12 cellular contexts compared by ENCODE assay signal in genomic region chr3:48337536-48337935, GRCh38. TPM values are rescaled to one million over a fixed set of nuclear protein-coding genes. Genes with fewer than 3 reads are reported as not detected.
DNase-seq lines count a peak whose midpoint lies in the region; TF ChIP-seq lines count a peak whose summit lies in the region.
"Not testable (repeated sequence)": the region's sequence is repeated elsewhere in the genome, so short reads cannot be mapped to it uniquely, and the experiment has no call there.
"Had no signal": no experiment of that assay in that cellular context is flagged by ENCODE, and none has a peak within 500 bp of the region (broad histone marks: within the 10 kb centered on the region; RNA-seq: fewer than 3 reads in every experiment).

No MANE protein-coding gene starts in this region.

- H3K4me1 ChIP-seq in SJCRH30 = peaks cover 55% of the 10 kb centered on the region
- H3K4me1 ChIP-seq in fibroblast of lung (ENCODE audit: control insufficient read depth, extremely low read depth, insufficient read depth, low read length) = not testable (repeated sequence)

- H3K9me3 ChIP-seq in SJCRH30 (replicated peaks); fibroblast of lung (ENCODE audit: control insufficient read depth, insufficient read depth, low read depth, low read length): not testable (repeated sequence)

- H4K20me1 ChIP-seq in fibroblast of lung (ENCODE audit: control insufficient read depth, extremely low read depth, insufficient read depth, low read length) = not testable (repeated sequence)

- H3K4me3 ChIP-seq in SJCRH30; fibroblast of lung (replicated peaks in 1 of 4; ENCODE audit: control extremely low read depth in 1 of 4, insufficient read depth in 1 of 4, low read depth in 3 of 4, low read length in 4 of 4): not testable (repeated sequence)

- DNase-seq in HCEC 1CT (peak; percentile 37), M059J (ENCODE audit: low read depth) (peak; percentile 58), astrocyte of the hippocampus (ENCODE audit: low read depth, low spot score) (peak; percentile 16), fibroblast of lung (ENCODE audit: low read depth in 2 of 2) (peak; percentile 15 to 38), myocyte (ENCODE audit: low read depth) (peak; percentile 24)
- DNase-seq in SJCRH30 = not testable (repeated sequence)

- H3K4me2 ChIP-seq in fibroblast of lung (ENCODE audit: extremely low read depth, insufficient read depth, low read length) = not testable (repeated sequence)

- not testable (repeated sequence) for H3K9ac ChIP-seq in fibroblast of lung (ENCODE audit: insufficient read depth, low read length)

- H3K36me3 ChIP-seq in SJCRH30; fibroblast of lung (ENCODE audit: control insufficient read depth, insufficient read depth, low read length): not testable (repeated sequence)

- not testable (repeated sequence) for H2AFZ ChIP-seq in fibroblast of lung (ENCODE audit: low read length)

- H3K79me2 ChIP-seq in fibroblast of lung (ENCODE audit: control insufficient read depth, insufficient read depth, low read length) = not testable (repeated sequence)

- not testable (repeated sequence) for H3K27me3 ChIP-seq in SJCRH30; fibroblast of lung (ENCODE audit: control insufficient read depth, insufficient read depth, low read length)

- TF ChIP-seq CTCF in fibroblast of lung (conservative IDR thresholded peaks at IDR 0.05 in 1 of 2, IDR thresholded peaks at IDR 0.05 in 1 of 2; ENCODE audit: low read depth in 1 of 2, low read length in 2 of 2) = not testable (repeated sequence)

- H3K27ac ChIP-seq in SJCRH30 = peak overlapping the region; percentile 76
- H3K27ac ChIP-seq in fibroblast of lung (ENCODE audit: insufficient read depth, low read length) = not testable (repeated sequence)

RNA-seq across cellular contexts. Expression of gene SPINK8, which starts 4.1 kb away (rescaled TPM):
- not detected in 2 replicates for total RNA-seq in M059J (2014; rRNA removed; shearing (Covaris generic))
- total RNA-seq in SJCRH30 (2014; rRNA removed; shearing (Covaris generic)) = not detected in 2 replicates
- total RNA-seq in fibroblast of lung = not detected in 2 replicates
- polyA plus RNA-seq in fibroblast of lung = not detected in 2 replicates
- not detected in 2 replicates for polyA plus RNA-seq in fibroblast of lung (2012)
- not detected in 2 replicates for polyA minus RNA-seq in fibroblast of lung (ENCODE audit: low replicate concordance)
- total RNA-seq in myocyte = not detected in 2 replicates
- not detected for polyA plus RNA-seq in myocyte (2012)
- total RNA-seq: CD8-positive, alpha-beta T cell; HFFc6 had no signal
- polyA plus RNA-seq: A549, AG04450, BJ, CD14-positive monocyte had no signal

RNA-seq across cellular contexts. Expression of gene FBXW12, which starts 34.5 kb away (rescaled TPM):
- not detected in 2 replicates for total RNA-seq in M059J (2014; rRNA removed; shearing (Covaris generic))
- 0.30 and 0.35 TPM in 2 replicates for total RNA-seq in SJCRH30 (2014; rRNA removed; shearing (Covaris generic))
- total RNA-seq in fibroblast of lung (not detected in 2 replicates), myocyte (0.21 TPM in 1 of 2 replicates, not detected in the other)
- polyA plus RNA-seq in fibroblast of lung = 0.05 and 0.06 TPM in 2 replicates
- polyA plus RNA-seq in fibroblast of lung (2012) = not detected in 2 replicates
- polyA minus RNA-seq in fibroblast of lung (ENCODE audit: low replicate concordance) = not detected in 2 replicates
- polyA plus RNA-seq in myocyte (2012) = 0.28 TPM
- total RNA-seq: CD8-positive, alpha-beta T cell; HFFc6 had no signal
- polyA plus RNA-seq: A549, AG04450, BJ, CD14-positive monocyte had no signal

RNA-seq across cellular contexts. Expression of gene NME6, which starts 36.4 kb away (rescaled TPM):
- 22.0 and 31.0 TPM in 2 replicates for total RNA-seq in M059J (2014; rRNA removed; shearing (Covaris generic))
- 28.2 and 30.9 TPM in 2 replicates for total RNA-seq in SJCRH30 (2014; rRNA removed; shearing (Covaris generic))
- total RNA-seq in fibroblast of lung = 21.3 and 29.2 TPM in 2 replicates
- 23.3 and 27.4 TPM in 2 replicates for polyA plus RNA-seq in fibroblast of lung
- 14.9 and 16.7 TPM in 2 replicates for polyA plus RNA-seq in fibroblast of lung (2012)
- polyA minus RNA-seq in fibroblast of lung (ENCODE audit: low replicate concordance) = 31.0 and 51.2 TPM in 2 replicates
- total RNA-seq in myocyte = 21.0 and 24.1 TPM in 2 replicates
- polyA plus RNA-seq in myocyte (2012) = 15.7 TPM
